1 cellular context compared by ENCODE assay signal in genomic region chr16:588889-589657, GRCh38.
TF ChIP-seq lines count a peak whose summit lies in the region.

No MANE protein-coding gene starts in this region.

TF ChIP-seq in HepG2, 621 proteins besides CTCF, POLR2A, EP300 and RAD21 (continued from another document and continues in another):
- TF ChIP-seq, protein P1, sequence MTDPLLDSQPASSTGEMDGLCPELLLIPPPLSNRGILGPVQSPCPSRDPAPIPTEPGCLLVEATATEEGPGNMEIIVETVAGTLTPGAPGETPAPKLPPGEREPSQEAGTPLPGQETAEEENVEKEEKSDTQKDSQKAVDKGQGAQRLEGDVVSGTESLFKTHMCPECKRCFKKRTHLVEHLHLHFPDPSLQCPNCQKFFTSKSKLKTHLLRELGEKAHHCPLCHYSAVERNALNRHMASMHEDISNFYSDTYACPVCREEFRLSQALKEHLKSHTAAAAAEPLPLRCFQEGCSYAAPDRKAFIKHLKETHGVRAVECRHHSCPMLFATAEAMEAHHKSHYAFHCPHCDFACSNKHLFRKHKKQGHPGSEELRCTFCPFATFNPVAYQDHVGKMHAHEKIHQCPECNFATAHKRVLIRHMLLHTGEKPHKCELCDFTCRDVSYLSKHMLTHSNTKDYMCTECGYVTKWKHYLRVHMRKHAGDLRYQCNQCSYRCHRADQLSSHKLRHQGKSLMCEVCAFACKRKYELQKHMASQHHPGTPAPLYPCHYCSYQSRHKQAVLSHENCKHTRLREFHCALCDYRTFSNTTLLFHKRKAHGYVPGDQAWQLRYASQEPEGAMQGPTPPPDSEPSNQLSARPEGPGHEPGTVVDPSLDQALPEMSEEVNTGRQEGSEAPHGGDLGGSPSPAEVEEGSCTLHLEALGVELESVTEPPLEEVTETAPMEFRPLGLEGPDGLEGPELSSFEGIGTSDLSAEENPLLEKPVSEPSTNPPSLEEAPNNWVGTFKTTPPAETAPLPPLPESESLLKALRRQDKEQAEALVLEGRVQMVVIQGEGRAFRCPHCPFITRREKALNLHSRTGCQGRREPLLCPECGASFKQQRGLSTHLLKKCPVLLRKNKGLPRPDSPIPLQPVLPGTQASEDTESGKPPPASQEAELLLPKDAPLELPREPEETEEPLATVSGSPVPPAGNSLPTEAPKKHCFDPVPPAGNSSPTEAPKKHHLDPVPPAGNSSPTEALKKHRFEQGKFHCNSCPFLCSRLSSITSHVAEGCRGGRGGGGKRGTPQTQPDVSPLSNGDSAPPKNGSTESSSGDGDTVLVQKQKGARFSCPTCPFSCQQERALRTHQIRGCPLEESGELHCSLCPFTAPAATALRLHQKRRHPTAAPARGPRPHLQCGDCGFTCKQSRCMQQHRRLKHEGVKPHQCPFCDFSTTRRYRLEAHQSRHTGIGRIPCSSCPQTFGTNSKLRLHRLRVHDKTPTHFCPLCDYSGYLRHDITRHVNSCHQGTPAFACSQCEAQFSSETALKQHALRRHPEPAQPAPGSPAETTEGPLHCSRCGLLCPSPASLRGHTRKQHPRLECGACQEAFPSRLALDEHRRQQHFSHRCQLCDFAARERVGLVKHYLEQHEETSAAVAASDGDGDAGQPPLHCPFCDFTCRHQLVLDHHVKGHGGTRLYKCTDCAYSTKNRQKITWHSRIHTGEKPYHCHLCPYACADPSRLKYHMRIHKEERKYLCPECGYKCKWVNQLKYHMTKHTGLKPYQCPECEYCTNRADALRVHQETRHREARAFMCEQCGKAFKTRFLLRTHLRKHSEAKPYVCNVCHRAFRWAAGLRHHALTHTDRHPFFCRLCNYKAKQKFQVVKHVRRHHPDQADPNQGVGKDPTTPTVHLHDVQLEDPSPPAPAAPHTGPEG (CRISPR knock-in tag; IDR thresholded peaks at IDR 0.05): no peak
- no peak for TF ChIP-seq ZMYM2 (CRISPR knock-in tag; IDR thresholded peaks at IDR 0.05)
- no peak for TF ChIP-seq ZNF567 (CRISPR knock-in tag; IDR thresholded peaks at IDR 0.05; ENCODE audit: borderline replicate concordance)
- no peak for TF ChIP-seq ZKSCAN5 (CRISPR knock-in tag; IDR thresholded peaks at IDR 0.05)
- TF ChIP-seq SOX6 (IDR thresholded peaks at IDR 0.05): no peak
- peak; percentile 67 for TF ChIP-seq SOX6 (CRISPR knock-in tag; IDR thresholded peaks at IDR 0.05)
- TF ChIP-seq, protein P2, sequence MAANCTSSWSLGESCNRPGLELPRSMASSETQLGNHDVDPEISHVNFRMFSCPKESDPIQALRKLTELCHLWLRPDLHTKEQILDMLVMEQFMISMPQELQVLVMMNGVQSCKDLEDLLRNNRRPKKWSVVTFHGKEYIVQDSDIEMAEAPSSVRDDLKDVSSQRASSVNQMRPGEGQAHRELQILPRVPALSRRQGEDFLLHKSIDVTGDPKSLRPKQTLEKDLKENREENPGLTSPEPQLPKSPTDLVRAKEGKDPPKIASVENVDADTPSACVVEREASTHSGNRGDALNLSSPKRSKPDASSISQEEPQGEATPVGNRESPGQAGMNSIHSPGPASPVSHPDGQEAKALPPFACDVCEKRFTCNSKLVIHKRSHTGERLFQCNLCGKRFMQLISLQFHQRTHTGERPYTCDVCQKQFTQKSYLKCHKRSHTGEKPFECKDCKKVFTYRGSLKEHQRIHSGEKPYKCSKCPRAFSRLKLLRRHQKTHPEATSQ (CRISPR knock-in tag; IDR thresholded peaks at IDR 0.05; ENCODE audit: borderline replicate concordance): no peak
- TF ChIP-seq PAWR (CRISPR knock-in tag; IDR thresholded peaks at IDR 0.05; ENCODE audit: borderline replicate concordance): no peak
- no peak for TF ChIP-seq ZSCAN29 (CRISPR knock-in tag; conservative IDR thresholded peaks at IDR 0.05)
- TF ChIP-seq KLF11 (CRISPR knock-in tag; IDR thresholded peaks at IDR 0.05): no peak
- TF ChIP-seq ZNF350 (CRISPR knock-in tag; IDR thresholded peaks at IDR 0.05; ENCODE audit: borderline replicate concordance, low read depth): 0 out of 2 replicates have a peak, but pooled peaks have one; percentile 20
- TF ChIP-seq ZNF446 (CRISPR knock-in tag; IDR thresholded peaks at IDR 0.05): no peak
- no peak for TF ChIP-seq ZFP36 (IDR thresholded peaks at IDR 0.05; ENCODE audit: borderline replicate concordance, low read depth, low read length, partially characterized antibody)
- TF ChIP-seq ELK4 (CRISPR knock-in tag; IDR thresholded peaks at IDR 0.05; ENCODE audit: borderline replicate concordance): no peak
- peak; percentile 65 for TF ChIP-seq MYPOP (CRISPR knock-in tag; IDR thresholded peaks at IDR 0.05)
- TF ChIP-seq, protein P3, sequence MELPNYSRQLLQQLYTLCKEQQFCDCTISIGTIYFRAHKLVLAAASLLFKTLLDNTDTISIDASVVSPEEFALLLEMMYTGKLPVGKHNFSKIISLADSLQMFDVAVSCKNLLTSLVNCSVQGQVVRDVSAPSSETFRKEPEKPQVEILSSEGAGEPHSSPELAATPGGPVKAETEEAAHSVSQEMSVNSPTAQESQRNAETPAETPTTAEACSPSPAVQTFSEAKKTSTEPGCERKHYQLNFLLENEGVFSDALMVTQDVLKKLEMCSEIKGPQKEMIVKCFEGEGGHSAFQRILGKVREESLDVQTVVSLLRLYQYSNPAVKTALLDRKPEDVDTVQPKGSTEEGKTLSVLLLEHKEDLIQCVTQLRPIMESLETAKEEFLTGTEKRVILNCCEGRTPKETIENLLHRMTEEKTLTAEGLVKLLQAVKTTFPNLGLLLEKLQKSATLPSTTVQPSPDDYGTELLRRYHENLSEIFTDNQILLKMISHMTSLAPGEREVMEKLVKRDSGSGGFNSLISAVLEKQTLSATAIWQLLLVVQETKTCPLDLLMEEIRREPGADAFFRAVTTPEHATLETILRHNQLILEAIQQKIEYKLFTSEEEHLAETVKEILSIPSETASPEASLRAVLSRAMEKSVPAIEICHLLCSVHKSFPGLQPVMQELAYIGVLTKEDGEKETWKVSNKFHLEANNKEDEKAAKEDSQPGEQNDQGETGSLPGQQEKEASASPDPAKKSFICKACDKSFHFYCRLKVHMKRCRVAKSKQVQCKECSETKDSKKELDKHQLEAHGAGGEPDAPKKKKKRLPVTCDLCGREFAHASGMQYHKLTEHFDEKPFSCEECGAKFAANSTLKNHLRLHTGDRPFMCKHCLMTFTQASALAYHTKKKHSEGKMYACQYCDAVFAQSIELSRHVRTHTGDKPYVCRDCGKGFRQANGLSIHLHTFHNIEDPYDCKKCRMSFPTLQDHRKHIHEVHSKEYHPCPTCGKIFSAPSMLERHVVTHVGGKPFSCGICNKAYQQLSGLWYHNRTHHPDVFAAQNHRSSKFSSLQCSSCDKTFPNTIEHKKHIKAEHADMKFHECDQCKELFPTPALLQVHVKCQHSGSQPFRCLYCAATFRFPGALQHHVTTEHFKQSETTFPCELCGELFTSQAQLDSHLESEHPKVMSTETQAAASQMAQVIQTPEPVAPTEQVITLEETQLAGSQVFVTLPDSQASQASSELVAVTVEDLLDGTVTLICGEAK (IDR thresholded peaks at IDR 0.05): peak; percentile 63
- TF ChIP-seq, protein P3 (CRISPR knock-in tag; IDR thresholded peaks at IDR 0.05): no peak; the same call in 1 of the 2 replicates
- no peak; a peak in 1 of 4 replicates for TF ChIP-seq KLF16 (CRISPR knock-in tag; IDR thresholded peaks at IDR 0.05)
- TF ChIP-seq ZNF552 (CRISPR knock-in tag; IDR thresholded peaks at IDR 0.05; ENCODE audit: borderline replicate concordance): 0 out of 2 replicates have a peak, but pooled peaks have one; percentile 14
- TF ChIP-seq NR2F6 (IDR thresholded peaks at IDR 0.05): no peak
- TF ChIP-seq NR2F6 (CRISPR knock-in tag; IDR thresholded peaks at IDR 0.05): peak; percentile 54; the same call in 1 of the 2 replicates
- peak; percentile 14; the same call in 1 of the 2 replicates for TF ChIP-seq CBFB (CRISPR knock-in tag; IDR thresholded peaks at IDR 0.05)
- 0 out of 2 replicates have a peak, but pooled peaks have one; percentile 17 for TF ChIP-seq HOMEZ (CRISPR knock-in tag; IDR thresholded peaks at IDR 0.05; ENCODE audit: low read depth)
- no peak for TF ChIP-seq MTF2 (CRISPR knock-in tag; IDR thresholded peaks at IDR 0.05; ENCODE audit: borderline replicate concordance)
- TF ChIP-seq, protein P4, sequence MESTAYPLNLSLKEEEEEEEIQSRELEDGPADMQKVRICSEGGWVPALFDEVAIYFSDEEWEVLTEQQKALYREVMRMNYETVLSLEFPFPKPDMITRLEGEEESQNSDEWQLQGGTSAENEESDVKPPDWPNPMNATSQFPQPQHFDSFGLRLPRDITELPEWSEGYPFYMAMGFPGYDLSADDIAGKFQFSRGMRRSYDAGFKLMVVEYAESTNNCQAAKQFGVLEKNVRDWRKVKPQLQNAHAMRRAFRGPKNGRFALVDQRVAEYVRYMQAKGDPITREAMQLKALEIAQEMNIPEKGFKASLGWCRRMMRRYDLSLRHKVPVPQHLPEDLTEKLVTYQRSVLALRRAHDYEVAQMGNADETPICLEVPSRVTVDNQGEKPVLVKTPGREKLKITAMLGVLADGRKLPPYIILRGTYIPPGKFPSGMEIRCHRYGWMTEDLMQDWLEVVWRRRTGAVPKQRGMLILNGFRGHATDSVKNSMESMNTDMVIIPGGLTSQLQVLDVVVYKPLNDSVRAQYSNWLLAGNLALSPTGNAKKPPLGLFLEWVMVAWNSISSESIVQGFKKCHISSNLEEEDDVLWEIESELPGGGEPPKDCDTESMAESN (CRISPR knock-in tag; conservative IDR thresholded peaks at IDR 0.05): peak; percentile 55; the same call in 1 of the 2 replicates
- 0 out of 2 replicates have a peak, but pooled peaks have one; percentile 36 for TF ChIP-seq ZNF317 (CRISPR knock-in tag; IDR thresholded peaks at IDR 0.05)
- TF ChIP-seq ZNF337 (CRISPR knock-in tag; IDR thresholded peaks at IDR 0.05; ENCODE audit: borderline replicate concordance, low read depth): no peak
- TF ChIP-seq DMAP1 (CRISPR knock-in tag; IDR thresholded peaks at IDR 0.05): 0 out of 2 replicates have a peak, but pooled peaks have one; percentile 48
- peak; percentile 17 for TF ChIP-seq SRSF1 (optimal IDR thresholded peaks at IDR 0.05; ENCODE audit: low read depth, low read length)
- TF ChIP-seq ZNF326 (CRISPR knock-in tag; IDR thresholded peaks at IDR 0.05; ENCODE audit: borderline replicate concordance): no peak
- TF ChIP-seq ZBTB7A (CRISPR knock-in tag; IDR thresholded peaks at IDR 0.05): no peak
- TF ChIP-seq KAT8 (CRISPR knock-in tag; IDR thresholded peaks at IDR 0.05): peak; percentile 73; the same call in 1 of the 2 replicates
- TF ChIP-seq MXD4 (CRISPR knock-in tag; IDR thresholded peaks at IDR 0.05): peak; percentile 60
- no peak for TF ChIP-seq RORA (CRISPR knock-in tag; IDR thresholded peaks at IDR 0.05)
- TF ChIP-seq ZNF225 (CRISPR knock-in tag; IDR thresholded peaks at IDR 0.05): no peak
